1 cellular context compared by ENCODE assay signal in genomic region chr5:54045077-54045792, GRCh38.
TF ChIP-seq lines count a peak whose summit lies in the region.

No MANE protein-coding gene starts in this region.

TF ChIP-seq in HepG2, 621 proteins besides CTCF, POLR2A, EP300 and RAD21 (continued from another document):
- TF ChIP-seq ZNF646 (CRISPR knock-in tag; IDR thresholded peaks at IDR 0.05) (no peak), REST (IDR thresholded peaks at IDR 0.05; ENCODE audit: borderline replicate concordance in 1 of 2, low read depth in 1 of 2, low read length in 2 of 2) (no peak), PAF1 (CRISPR knock-in tag; IDR thresholded peaks at IDR 0.05) (no peak), KDM6A (CRISPR knock-in tag; IDR thresholded peaks at IDR 0.05; ENCODE audit: low read depth) (no peak)
